ENCODE assay signal across 9 cellular contexts in the genomic region with DNA sequence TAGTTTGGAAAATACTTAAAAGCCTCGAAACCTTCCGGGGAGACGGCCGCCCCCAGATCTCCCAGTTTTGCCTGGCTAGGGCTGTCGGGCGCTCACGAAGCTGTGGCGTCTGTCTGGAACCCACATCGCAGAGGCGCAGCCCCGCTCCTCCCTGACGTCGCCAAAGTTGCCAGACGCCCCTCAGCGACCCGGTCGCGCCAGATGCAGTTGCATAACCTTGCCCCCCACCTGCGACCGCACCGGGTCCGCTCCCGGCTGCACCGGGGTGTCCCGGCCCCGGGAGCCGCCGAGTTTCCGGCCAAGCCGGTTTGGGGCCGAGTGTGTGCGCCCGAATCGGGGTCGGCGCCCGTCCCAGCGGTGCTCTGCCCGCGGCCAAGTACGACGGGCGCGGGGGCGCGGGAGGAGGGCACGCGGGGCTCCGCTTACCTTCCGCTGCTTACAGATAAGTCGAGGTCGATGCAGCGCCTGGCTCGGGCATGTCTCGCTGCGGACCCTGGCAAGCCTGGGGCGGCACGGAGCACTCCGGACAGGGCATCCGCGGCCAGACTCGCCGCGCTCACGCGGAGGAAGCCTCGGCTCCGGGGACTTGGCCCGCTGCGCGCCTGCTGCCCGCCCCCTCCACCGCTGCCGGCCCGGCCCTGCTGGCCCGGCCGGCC. TPM values are rescaled to one million over a fixed set of nuclear protein-coding genes. Genes with fewer than 3 reads are reported as not detected.
DNase-seq lines count a peak whose midpoint lies in the region; ATAC-seq and TF ChIP-seq lines count a peak whose summit lies in the region.
"Had no signal": no experiment of that assay in that cellular context is flagged by ENCODE, and none has a peak within 500 bp of the region (broad histone marks: within the 10 kb centered on the region; RNA-seq: fewer than 3 reads in every experiment).

No MANE protein-coding gene starts in this region.

- peaks cover 5% of the 10 kb centered on the region for H3F3A ChIP-seq in SK-N-SH (replicated peaks; ENCODE audit: insufficient read depth)

- ATAC-seq in omental fat pad (ENCODE audit: low FRiP score) = peak; percentile 31
- ATAC-seq: K562 had no signal

- H3K9me2 ChIP-seq in SK-N-SH = no peaks in the 10 kb centered on the region

- no peak overlapping the region for H2AFZ ChIP-seq in SK-N-SH (ENCODE audit: low read depth)

- CTCF ChIA-PET in SK-N-SH (lab: Yijun Ruan, JAX) = interaction anchor here (6.6 kb wide), 1 partner anchor 11 kb away, joined by 29 read pairs; no protein-coding TSS in a partner anchor

- intact Hi-C loops in head of caudate nucleus (cut with DNase I) = no loop called here

- H3K9ac ChIP-seq in SK-N-SH = no peak overlapping the region

- H3K4me3 ChIP-seq in AG09309 (ENCODE audit: control insufficient read depth, low read depth, low read length) (peak overlapping the region; percentile 40), SK-N-SH (ENCODE audit: low read depth in 2 of 2, low read length in 1 of 2) (peak overlapping the region; percentile 46 to 66)
- H3K4me3 ChIP-seq: K562 had no signal

- TF ChIP-seq RAD21 in SK-N-SH (IDR thresholded peaks at IDR 0.05; ENCODE audit: low read length) = no peak

- no peak for TF ChIP-seq EP300 in SK-N-SH (IDR thresholded peaks at IDR 0.05; ENCODE audit: borderline replicate concordance in 1 of 2, low read depth in 1 of 2, low read length in 1 of 2)

- no peaks in the 10 kb centered on the region for H3K79me2 ChIP-seq in SK-N-SH (ENCODE audit: insufficient read depth)

- no peaks in the 10 kb centered on the region for H3K9me3 ChIP-seq in SK-N-SH

- H4K20me1 ChIP-seq in SK-N-SH (ENCODE audit: insufficient read depth) = peaks cover 46% of the 10 kb centered on the region

- DNase-seq in AG09309 (ENCODE audit: low read depth) (no peak), SK-N-SH (peak; percentile 77), head of caudate nucleus (peak in 38 of 42 donors; percentile 6 to 71 (median 30)), omental fat pad (ENCODE audit: low spot score) (no peak), UCSD-AML1 (lab: John Stamatoyannopoulos, UW; ENCODE audit: unreplicated experiment) (no peak), NCI-H187 treated with DMSO at 0.1 percent for 48 hours (lab: John Stamatoyannopoulos, UW) (no peak), activated gamma-delta T cell treated with Interleukin-2 at 50 U/mL for 16 hours (no peak)
- DNase-seq in activated CD4-positive, alpha-beta T cell treated with anti-CD3 and anti-CD28 coated beads for 48 hours = no peak

- POLR2A ChIA-PET in SK-N-SH (lab: Yijun Ruan, JAX) = no interaction called here

- H3K4me1 ChIP-seq in SK-N-SH (ENCODE audit: control insufficient read depth in 1 of 2, insufficient read depth in 2 of 2, low read depth in 1 of 2, low read length in 1 of 2) = peaks cover 0 to 10% of the 10 kb centered on the region in 2 experiments; a peak in 1 of 4 replicates

- 4% methylated on average over 15 of the region's 77 CpGs for WGBS in SK-N-SH (ENCODE audit: low lambda C conversion rate)

- TF ChIP-seq CTCF in AG09309 (IDR thresholded peaks at IDR 0.05; ENCODE audit: control insufficient read depth, insufficient read depth, low read depth, low read length, missing control alignments) (no peak), SK-N-SH (IDR thresholded peaks at IDR 0.05) (no peak), omental fat pad (IDR thresholded peaks at IDR 0.05) (no peak)

- H3K36me3 ChIP-seq in SK-N-SH (replicated peaks in 1 of 2; ENCODE audit: control insufficient read depth in 1 of 2, insufficient read depth in 2 of 2, low read length in 1 of 2) = no peaks in the 10 kb centered on the region

- H3K27me3 ChIP-seq in SK-N-SH (ENCODE audit: insufficient read depth) = no peaks in the 10 kb centered on the region

- H3K27ac ChIP-seq in SK-N-SH (ENCODE audit: low read depth in 2 of 2, low read length in 1 of 2) = no peak overlapping the region

- H3K4me2 ChIP-seq in SK-N-SH = peak overlapping the region; percentile 93

TF ChIP-seq in SK-N-SH, 30 proteins besides CTCF, POLR2A, EP300 and RAD21:
- no peak for TF ChIP-seq RFX5 (IDR thresholded peaks at IDR 0.05; ENCODE audit: low read length)
- 0 out of 2 replicates have a peak, but pooled peaks have one; percentile 6 for TF ChIP-seq MAX (IDR thresholded peaks at IDR 0.05; ENCODE audit: low read depth)
- TF ChIP-seq NRF1 (IDR thresholded peaks at IDR 0.05; ENCODE audit: low read depth, low read length) = no peak
- no peak for TF ChIP-seq TAF1 (IDR thresholded peaks at IDR 0.05; ENCODE audit: borderline replicate concordance, low read depth, low read length)
- TF ChIP-seq GABPA (IDR thresholded peaks at IDR 0.05; ENCODE audit: low read depth) = no peak
- TF ChIP-seq GATA2 (CRISPR knock-in tag; IDR thresholded peaks at IDR 0.05) = no peak
- no peak for TF ChIP-seq EZH2phosphoT487 (IDR thresholded peaks at IDR 0.05; ENCODE audit: borderline replicate concordance, low read depth)
- no peak for TF ChIP-seq MEF2A (IDR thresholded peaks at IDR 0.05; ENCODE audit: borderline replicate concordance, low read depth)

RNA-seq across cellular contexts. Expression of gene INSYN2A, which starts 0.7 kb away (rescaled TPM):
- polyA plus RNA-seq in SK-N-SH (2012; rRNA removed) = 0.19 and 0.28 TPM in 2 replicates
- 0.21 TPM in 2 replicates for polyA plus RNA-seq in SK-N-SH (2012; cell fraction: cytosol; rRNA removed)
- polyA plus RNA-seq in SK-N-SH (2012; cell fraction: nucleus; rRNA removed) = 0.26 and 0.30 TPM in 2 replicates
- under 1 TPM in 2 of 4 donors, not detected in 2; 0.19 to 0.48 TPM for total RNA-seq in omental fat pad
- total RNA-seq: K562 had no signal
- polyA plus RNA-seq: K562 had no signal

Comparison
In these comparisons a context has a peak if more than half of its experiments do, and no peak if none do; other contexts are left out.
1. DNase-seq: peak in SK-N-SH (single experiment) and head of caudate nucleus (38 of 42); none in AG09309 (single experiment), omental fat pad (single experiment), UCSD-AML1 (single experiment), NCI-H187 treated with DMSO at 0.1 percent for 48 hours (single experiment), activated gamma-delta T cell treated with Interleukin-2 at 50 U/mL for 16 hours (single experiment) and activated CD4-positive, alpha-beta T cell treated with anti-CD3 and anti-CD28 coated beads for 48 hours (single experiment).